Comparison of ENCODE assay signal across 8 cellular contexts in genomic region chr5:93578813-93579560, GRCh38. TPM values are rescaled to one million over a fixed set of nuclear protein-coding genes. Genes with fewer than 3 reads are reported as not detected.
DNase-seq lines count a peak whose midpoint lies in the region; ATAC-seq and TF ChIP-seq lines count a peak whose summit lies in the region.

No MANE protein-coding gene starts in this region.

- peaks cover 0 to 4% of the 10 kb centered on the region in 2 donors for H3K27me3 ChIP-seq in esophagus (ENCODE audit: control insufficient read depth in 1 of 2, insufficient read depth in 2 of 2, low read length in 2 of 2)

- H3K36me3 ChIP-seq in esophagus (ENCODE audit: control insufficient read depth in 2 of 2, insufficient read depth in 2 of 2, low read length in 1 of 2) = no peaks in the 10 kb centered on the region

- H3K4me3 Mint-ChIP-seq in IgD-negative memory B cell = peak overlapping the region in 3 of 4 donors; percentile 14 to 51 (median 30)
- no peak overlapping the region for H3K4me3 Mint-ChIP-seq in nephron

- peaks cover 9 to 29% (median 24%) of the 10 kb centered on the region in 3 donors for H3K4me1 Mint-ChIP-seq in IgD-negative memory B cell
- peaks cover 44% of the 10 kb centered on the region for H3K4me1 Mint-ChIP-seq in nephron

- WGBS in esophagus, 2 donors = 16 to 19% methylated on average over 35 of the region's 35 CpGs

- TF ChIP-seq CTCF in AG10803 (conservative IDR thresholded peaks at IDR 0.05; ENCODE audit: low read length) = no peak
- no peak for TF ChIP-seq CTCF in nephron (IDR thresholded peaks at IDR 0.05; ENCODE audit: unreplicated experiment in 3 of 3)

- H3K4me3 ChIP-seq in AG10803 (ENCODE audit: low read length) = peak overlapping the region; percentile 85
- peak overlapping the region; percentile 19 to 81 for H3K4me3 ChIP-seq in esophagus (ENCODE audit: low read depth in 1 of 2, low read length in 2 of 2)

- H3K27me3 Mint-ChIP-seq in IgD-negative memory B cell (peaks cover 63% of the 10 kb centered on the region), nephron (ENCODE audit: low read depth) (peaks cover 49% of the 10 kb centered on the region)

- ATAC-seq in GM19351 (IDR thresholded peaks at IDR 0.05; ENCODE audit: unreplicated experiment) (no peak), HG02885 (IDR thresholded peaks at IDR 0.05; ENCODE audit: poor library complexity, unreplicated experiment) (no peak), HG03457 (IDR thresholded peaks at IDR 0.05; ENCODE audit: unreplicated experiment) (no peak)

- H3K36me3 Mint-ChIP-seq in IgD-negative memory B cell (peaks cover 2% of the 10 kb centered on the region), nephron (ENCODE audit: low read depth) (peaks cover 4% of the 10 kb centered on the region)

- H3K9me3 Mint-ChIP-seq in IgD-negative memory B cell = peaks cover 0 to 8% (median 0%) of the 10 kb centered on the region in 3 donors
- peaks cover 4% of the 10 kb centered on the region for H3K9me3 Mint-ChIP-seq in nephron

- H3K27ac Mint-ChIP-seq in IgD-negative memory B cell (peak overlapping the region; percentile 33 to 80 (median 59)), nephron (peak overlapping the region in 2 of 3 experiments; percentile 98 to 99)

- peak overlapping the region; percentile 76 to 83 for H3K27ac ChIP-seq in esophagus (ENCODE audit: low read depth in 2 of 2, low read length in 1 of 2)

- peaks cover 0 to 8% of the 10 kb centered on the region in 2 donors for H3K4me1 ChIP-seq in esophagus (ENCODE audit: control insufficient read depth in 2 of 2, insufficient read depth in 2 of 2, low read length in 1 of 2)

- H3K9me3 ChIP-seq in esophagus (ENCODE audit: control insufficient read depth in 2 of 2, insufficient read depth in 1 of 2, low read depth in 1 of 2, low read length in 1 of 2) = no peaks in the 10 kb centered on the region

- peak; percentile 31 for DNase-seq in AG10803 (ENCODE audit: low read depth)
- DNase-seq in SIG-M5 (lab: John Stamatoyannopoulos, UW) = no peak

RNA-seq across cellular contexts. Expression of gene NR2F1-AS1, which starts 2.0 kb away (rescaled TPM):
- not detected for polyA plus RNA-seq in IgD-negative memory B cell
- polyA plus RNA-seq in esophagus = 1 to 10 TPM; 3.2 to 3.4 TPM

RNA-seq across cellular contexts. Expression of gene NR2F1, which starts 4.0 kb away (rescaled TPM):
- polyA plus RNA-seq in IgD-negative memory B cell (not detected), esophagus (1 to 10 TPM; 2.2 to 9.5 TPM)

Comparison
In these comparisons a context has a peak if more than half of its experiments do, and no peak if none do; other contexts are left out.
1. H3K4me3 Mint-ChIP-seq: peak in IgD-negative memory B cell (3 of 4); none in nephron (0 of 3).